ENCODE assay signal across 9 cellular contexts in genomic region chr7:47536705-47537611, GRCh38. TPM values are rescaled to one million over a fixed set of nuclear protein-coding genes. Genes with fewer than 3 reads are reported as not detected.
DNase-seq lines count a peak whose midpoint lies in the region; FAIRE-seq and TF ChIP-seq lines count a peak whose summit lies in the region.
"Had no signal": no experiment of that assay in that cellular context is flagged by ENCODE, and none has a peak within 500 bp of the region (broad histone marks: within the 10 kb centered on the region; RNA-seq: fewer than 3 reads in every experiment).

No MANE protein-coding gene starts in this region.

- peak overlapping the region; percentile 87 for H3K27ac Mint-ChIP-seq in neural crest cell (ENCODE audit: unreplicated experiment)
- H3K27ac Mint-ChIP-seq in activated T-helper 1 cell treated with anti-CD3 and anti-CD28 coated beads, Interleukin-12 subunit alpha, Interleukin-12 subunit beta, Interleukin-2, Interleukin-4 antibody, amounts not matched to agents 30 ng/mL and 10 ng/mL and 1 ng/mL, durations not matched to agents 14 hours and 24 hours and 36 hours, result no peak overlapping the region

- H3K4me1 Mint-ChIP-seq in neural crest cell, result peaks cover 54% of the 10 kb centered on the region
- H3K4me1 Mint-ChIP-seq in activated T-helper 1 cell treated with anti-CD3 and anti-CD28 coated beads, Interleukin-12 subunit alpha, Interleukin-12 subunit beta, Interleukin-2, Interleukin-4 antibody, amounts not matched to agents 30 ng/mL and 10 ng/mL and 1 ng/mL, durations not matched to agents 14 hours and 24 hours and 36 hours (ENCODE audit: low read depth), result no peaks in the 10 kb centered on the region

- peaks cover 5% of the 10 kb centered on the region for H3K36me3 Mint-ChIP-seq in neural crest cell (ENCODE audit: low read depth)
- no peaks in the 10 kb centered on the region for H3K36me3 Mint-ChIP-seq in activated T-helper 1 cell treated with anti-CD3 and anti-CD28 coated beads, Interleukin-12 subunit alpha, Interleukin-12 subunit beta, Interleukin-2, Interleukin-4 antibody, amounts not matched to agents 30 ng/mL and 10 ng/mL and 1 ng/mL, durations not matched to agents 14 hours and 24 hours and 36 hours (ENCODE audit: low read depth)

- H3K4me3 Mint-ChIP-seq in neural crest cell, result peak overlapping the region; percentile 87
- H3K4me3 Mint-ChIP-seq in activated T-helper 1 cell treated with anti-CD3 and anti-CD28 coated beads, Interleukin-12 subunit alpha, Interleukin-12 subunit beta, Interleukin-2, Interleukin-4 antibody, amounts not matched to agents 30 ng/mL and 10 ng/mL and 1 ng/mL, durations not matched to agents 14 hours and 24 hours and 36 hours, result no peak overlapping the region

- DNase-seq in AG08396 (ENCODE audit: low spot score) (peak; percentile 88), RCC 7860 (ENCODE audit: low spot score) (peak; percentile 41), fibroblast of the conjunctiva (ENCODE audit: low read depth) (peak; percentile 67), neural crest cell (ENCODE audit: low read depth, low spot score) (no peak), NCI-H1436 (lab: John Stamatoyannopoulos, UW) (no peak), HEK293T (ENCODE audit: extremely low spot score) (no peak), SHP77 treated with DMSO at 0.1 percent for 48 hours (lab: John Stamatoyannopoulos, UW) (no peak)
- no peak for DNase-seq in activated T-helper 1 cell treated with anti-CD3 and anti-CD28 coated beads, Interleukin-12 subunit alpha, Interleukin-12 subunit beta, Interleukin-2, Interleukin-4 antibody, amounts not matched to agents 30 ng/mL and 10 ng/mL and 1 ng/mL, durations not matched to agents 14 hours and 24 hours and 36 hours (ENCODE audit: low spot score)
- DNase-seq: NCI-H748 treated with DMSO at 0.1 percent for 48 hours had no signal

- FAIRE-seq in RCC 7860 (lab: Jason Lieb, UNC), result no peak

- peaks cover 47% of the 10 kb centered on the region for H3K27me3 Mint-ChIP-seq in neural crest cell (ENCODE audit: low read depth)
- H3K27me3 Mint-ChIP-seq in activated T-helper 1 cell treated with anti-CD3 and anti-CD28 coated beads, Interleukin-12 subunit alpha, Interleukin-12 subunit beta, Interleukin-2, Interleukin-4 antibody, amounts not matched to agents 30 ng/mL and 10 ng/mL and 1 ng/mL, durations not matched to agents 14 hours and 24 hours and 36 hours (ENCODE audit: insufficient read depth), result peaks cover 7% of the 10 kb centered on the region

- intact Hi-C loops in activated T-helper 1 cell treated with anti-CD3 and anti-CD28 coated beads, Interleukin-12 subunit alpha, Interleukin-12 subunit beta, Interleukin-2, Interleukin-4 antibody, amounts not matched to agents 30 ng/mL and 10 ng/mL and 1 ng/mL, durations not matched to agents 14 hours and 24 hours and 36 hours (cut with micrococcal nuclease), result loop anchor here (10.0 kb wide), 1 partner anchor 92 kb away; no protein-coding TSS in a partner anchor

- peaks cover 3% of the 10 kb centered on the region for H3K9me3 Mint-ChIP-seq in neural crest cell
- H3K9me3 Mint-ChIP-seq in activated T-helper 1 cell treated with anti-CD3 and anti-CD28 coated beads, Interleukin-12 subunit alpha, Interleukin-12 subunit beta, Interleukin-2, Interleukin-4 antibody, amounts not matched to agents 30 ng/mL and 10 ng/mL and 1 ng/mL, durations not matched to agents 14 hours and 24 hours and 36 hours, result no peaks in the 10 kb centered on the region

- TF ChIP-seq CTCF in neural crest cell (conservative IDR thresholded peaks at IDR 0.05), result no peak

- CTCF ChIA-PET in HEK293T (lab: Yijun Ruan, JAX), result no interaction called here

- POLR2A ChIA-PET in HEK293T (lab: Yijun Ruan, JAX), result no interaction called here

TF ChIP-seq in HEK293T, 16 proteins besides CTCF, POLR2A, EP300 and RAD21:
- TF ChIP-seq ELF4 (IDR thresholded peaks at IDR 0.05), result no peak

RNA-seq across cellular contexts. Expression of gene TNS3, which starts 45.0 kb away (rescaled TPM):
- total RNA-seq in neural crest cell, result 25.0 and 26.4 TPM in 2 replicates
- 4.1 and 5.8 TPM in 2 replicates for total RNA-seq in activated T-helper 1 cell treated with anti-CD3 and anti-CD28 coated beads, Interleukin-12 subunit alpha, Interleukin-12 subunit beta, Interleukin-2, Interleukin-4 antibody, amounts not matched to agents 30 ng/mL and 10 ng/mL and 1 ng/mL, durations not matched to agents 14 hours and 24 hours and 36 hours

Comparison
In these comparisons a context has a peak if more than half of its experiments do, and no peak if none do; other contexts are left out.
1. DNase-seq: peak in AG08396 (single experiment), RCC 7860 (single experiment) and fibroblast of the conjunctiva (single experiment); none in neural crest cell (single experiment), activated T-helper 1 cell treated with anti-CD3 and anti-CD28 coated beads, Interleukin-12 subunit alpha, Interleukin-12 subunit beta, Interleukin-2, Interleukin-4 antibody, amounts not matched to agents 30 ng/mL and 10 ng/mL and 1 ng/mL, durations not matched to agents 14 hours and 24 hours and 36 hours (single experiment), NCI-H1436 (single experiment), HEK293T (single experiment) and SHP77 treated with DMSO at 0.1 percent for 48 hours (single experiment).